Comparison of ENCODE assay signal across 8 cellular contexts in the genomic region with DNA sequence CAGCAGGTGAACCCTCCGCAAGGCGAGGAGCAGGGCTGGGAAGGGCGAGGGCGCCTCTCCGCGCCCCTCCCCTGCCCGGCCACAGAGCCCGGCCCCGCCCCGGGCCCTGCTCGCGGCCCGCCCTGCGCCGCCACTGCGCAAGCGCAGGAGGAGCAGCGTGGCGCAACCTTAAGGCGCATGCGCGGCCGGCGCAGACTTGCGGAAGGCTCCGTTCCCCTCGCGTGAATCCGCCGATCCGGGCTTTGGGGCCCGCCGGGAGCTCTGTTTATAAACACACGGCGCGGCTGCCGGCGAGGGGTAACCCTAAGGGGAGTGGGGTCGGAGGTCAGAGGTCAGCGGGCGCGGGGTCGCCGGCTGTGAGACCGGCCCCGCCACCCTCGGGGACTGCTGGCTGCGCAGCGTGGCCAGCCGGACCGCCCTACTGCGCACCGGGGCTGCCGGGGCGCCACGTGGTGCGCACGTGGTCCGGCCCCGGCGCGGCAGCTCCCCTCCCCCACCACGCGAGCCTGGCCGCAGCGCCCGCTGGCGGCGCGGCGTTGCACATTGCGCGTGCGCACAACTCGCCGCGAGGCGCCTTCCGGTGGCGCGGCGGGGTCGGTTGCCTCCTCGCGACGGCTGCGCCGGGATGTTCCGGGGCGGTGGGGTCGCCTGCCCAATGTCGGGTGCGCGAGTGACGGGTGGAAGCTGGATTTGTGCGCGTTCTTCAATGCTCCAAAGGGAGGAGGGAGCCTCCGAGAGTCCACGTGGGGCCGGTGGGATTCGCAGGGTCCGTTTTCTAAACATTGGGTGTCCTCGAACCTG. TPM values are rescaled to one million over a fixed set of nuclear protein-coding genes. Genes with fewer than 3 reads are reported as not detected.
DNase-seq lines count a peak whose midpoint lies in the region; ATAC-seq lines count a peak whose summit lies in the region.

No MANE protein-coding gene starts in this region.

- no peaks in the 10 kb centered on the region for H3K9me3 ChIP-seq in CD4-positive, CD25-positive, alpha-beta regulatory T cell (ENCODE audit: control insufficient read depth in 2 of 2, low read length in 2 of 2)

- no peaks in the 10 kb centered on the region for H3K9me3 Mint-ChIP-seq in CD4-positive, CD25-positive, alpha-beta regulatory T cell
- H3K9me3 Mint-ChIP-seq in activated CD4-positive, alpha-beta memory T cell treated with anti-CD3 and anti-CD28 coated beads for 36 hours, result no peaks in the 10 kb centered on the region
- peaks cover 2% of the 10 kb centered on the region for H3K9me3 Mint-ChIP-seq in memory B cell

- H3K27me3 ChIP-seq in CD4-positive, CD25-positive, alpha-beta regulatory T cell (ENCODE audit: control insufficient read depth, insufficient read depth, low read length), result no peaks in the 10 kb centered on the region

- peaks cover 6% of the 10 kb centered on the region for H3K27me3 Mint-ChIP-seq in CD4-positive, CD25-positive, alpha-beta regulatory T cell
- H3K27me3 Mint-ChIP-seq in activated CD4-positive, alpha-beta memory T cell treated with anti-CD3 and anti-CD28 coated beads for 36 hours, result no peaks in the 10 kb centered on the region
- H3K27me3 Mint-ChIP-seq in memory B cell, result peaks cover 7% of the 10 kb centered on the region

- H3K27ac Mint-ChIP-seq in CD4-positive, CD25-positive, alpha-beta regulatory T cell, result peak overlapping the region; percentile 92 to 97 (median 96)
- H3K27ac Mint-ChIP-seq in activated CD4-positive, alpha-beta memory T cell treated with anti-CD3 and anti-CD28 coated beads for 36 hours, result peak overlapping the region; percentile 91
- H3K27ac Mint-ChIP-seq in memory B cell, result peak overlapping the region; percentile 81

- no peaks in the 10 kb centered on the region for H3K36me3 ChIP-seq in CD4-positive, CD25-positive, alpha-beta regulatory T cell (ENCODE audit: control insufficient read depth, insufficient read depth, low read length)

- H3K4me3 Mint-ChIP-seq in CD4-positive, CD25-positive, alpha-beta regulatory T cell, result peak overlapping the region; percentile 91 to 97 (median 93)
- peak overlapping the region; percentile 87 for H3K4me3 Mint-ChIP-seq in activated CD4-positive, alpha-beta memory T cell treated with anti-CD3 and anti-CD28 coated beads for 36 hours
- H3K4me3 Mint-ChIP-seq in memory B cell, result peak overlapping the region; percentile 80

- peak overlapping the region; percentile 85 for H3K27ac ChIP-seq in CD4-positive, CD25-positive, alpha-beta regulatory T cell (ENCODE audit: insufficient read depth, low read length, poor library complexity, severe bottlenecking)

- peaks cover 13% of the 10 kb centered on the region for H3K4me1 ChIP-seq in CD4-positive, CD25-positive, alpha-beta regulatory T cell (ENCODE audit: control insufficient read depth, insufficient read depth, low read length, poor library complexity, severe bottlenecking)

- peaks cover 6 to 13% (median 9%) of the 10 kb centered on the region in 4 donors for H3K4me1 Mint-ChIP-seq in CD4-positive, CD25-positive, alpha-beta regulatory T cell
- peaks cover 12% of the 10 kb centered on the region for H3K4me1 Mint-ChIP-seq in activated CD4-positive, alpha-beta memory T cell treated with anti-CD3 and anti-CD28 coated beads for 36 hours (ENCODE audit: low read depth)
- peaks cover 7% of the 10 kb centered on the region for H3K4me1 Mint-ChIP-seq in memory B cell

- DNase-seq in CD4-positive, CD25-positive, alpha-beta regulatory T cell, result peak; percentile 89 to 98 (median 97)
- DNase-seq in NCI-H748 (lab: John Stamatoyannopoulos, UW; ENCODE audit: unreplicated experiment) (peak; percentile 89), ecto neural progenitor cell (ENCODE audit: low spot score) (peak; percentile 97), memory B cell (ENCODE audit: low spot score in 2 of 2) (peak; percentile 99 to 100)
- DNase-seq in activated CD4-positive, alpha-beta memory T cell treated with anti-CD3 and anti-CD28 coated beads for 36 hours, result peak; percentile 96
- DNase-seq in stimulated activated CD8-positive, alpha-beta memory T cell treated with anti-CD3 and anti-CD28 coated beads, Interleukin-12 subunit alpha, Interleukin-12 subunit beta, amount 100 ng/mL, for 24 hours (ENCODE audit: extremely low read depth), result peak; percentile 79

- H3K4me3 ChIP-seq in CD4-positive, CD25-positive, alpha-beta regulatory T cell (ENCODE audit: low read depth, low read length), result peak overlapping the region; percentile 77

- CTCF ChIA-PET in activated CD4-positive, alpha-beta memory T cell treated with anti-CD3 and anti-CD28 coated beads for 36 hours (lab: Charles Lee), result interaction anchor here (0.6 to 3.0 kb wide), 7 partner anchors 9 to 133 kb away, joined by 3 to 43 read pairs (median 4); a partner anchor contains a TSS

- POLR2A ChIA-PET in activated CD4-positive, alpha-beta memory T cell treated with anti-CD3 and anti-CD28 coated beads for 36 hours (lab: Charles Lee), result interaction anchor here (0.7 to 2.6 kb wide), 11 partner anchors 16 to 755 kb away, joined by 3 to 54 read pairs (median 5); a partner anchor contains a TSS

- intact Hi-C loops in activated CD4-positive, alpha-beta memory T cell treated with anti-CD3 and anti-CD28 coated beads for 36 hours (cut with micrococcal nuclease), result loop anchor here (1.0 to 5.0 kb wide), 4 partner anchors 42 to 330 kb away; a partner anchor contains a TSS

- no peaks in the 10 kb centered on the region for H3K36me3 Mint-ChIP-seq in CD4-positive, CD25-positive, alpha-beta regulatory T cell
- no peaks in the 10 kb centered on the region for H3K36me3 Mint-ChIP-seq in activated CD4-positive, alpha-beta memory T cell treated with anti-CD3 and anti-CD28 coated beads for 36 hours
- no peaks in the 10 kb centered on the region for H3K36me3 Mint-ChIP-seq in memory B cell

- peak; percentile 83 to 84 for ATAC-seq in CD4-positive, CD25-positive, alpha-beta regulatory T cell (ENCODE audit: low read depth in 2 of 2)
- ATAC-seq in GM19328 (IDR thresholded peaks at IDR 0.05; ENCODE audit: unreplicated experiment) (peak; percentile 79), HG03469 (IDR thresholded peaks at IDR 0.05; ENCODE audit: unreplicated experiment) (peak; percentile 65), memory B cell (ENCODE audit: low read depth) (peak; percentile 80)

RNA-seq across cellular contexts. Expression of a gene that starts 40.2 kb away (rescaled TPM):
- total RNA-seq in CD4-positive, CD25-positive, alpha-beta regulatory T cell, result 55.1 TPM
- 1 to 10 TPM; 1.8 to 4.1 (median 2.3) TPM for polyA plus RNA-seq in CD4-positive, CD25-positive, alpha-beta regulatory T cell
- 10 to 100 TPM; 25.9 to 26.6 TPM for total RNA-seq in activated CD4-positive, alpha-beta memory T cell treated with anti-CD3 and anti-CD28 coated beads for 36 hours

Comparison
In these comparisons a context has a peak if more than half of its experiments do, and no peak if none do; other contexts are left out.
1. Peak in every context shown above with its lines: DNase-seq, ATAC-seq, H3K4me3 ChIP-seq and H3K27ac ChIP-seq.